ENCODE assay signal across 1 cellular context in the genomic region with DNA sequence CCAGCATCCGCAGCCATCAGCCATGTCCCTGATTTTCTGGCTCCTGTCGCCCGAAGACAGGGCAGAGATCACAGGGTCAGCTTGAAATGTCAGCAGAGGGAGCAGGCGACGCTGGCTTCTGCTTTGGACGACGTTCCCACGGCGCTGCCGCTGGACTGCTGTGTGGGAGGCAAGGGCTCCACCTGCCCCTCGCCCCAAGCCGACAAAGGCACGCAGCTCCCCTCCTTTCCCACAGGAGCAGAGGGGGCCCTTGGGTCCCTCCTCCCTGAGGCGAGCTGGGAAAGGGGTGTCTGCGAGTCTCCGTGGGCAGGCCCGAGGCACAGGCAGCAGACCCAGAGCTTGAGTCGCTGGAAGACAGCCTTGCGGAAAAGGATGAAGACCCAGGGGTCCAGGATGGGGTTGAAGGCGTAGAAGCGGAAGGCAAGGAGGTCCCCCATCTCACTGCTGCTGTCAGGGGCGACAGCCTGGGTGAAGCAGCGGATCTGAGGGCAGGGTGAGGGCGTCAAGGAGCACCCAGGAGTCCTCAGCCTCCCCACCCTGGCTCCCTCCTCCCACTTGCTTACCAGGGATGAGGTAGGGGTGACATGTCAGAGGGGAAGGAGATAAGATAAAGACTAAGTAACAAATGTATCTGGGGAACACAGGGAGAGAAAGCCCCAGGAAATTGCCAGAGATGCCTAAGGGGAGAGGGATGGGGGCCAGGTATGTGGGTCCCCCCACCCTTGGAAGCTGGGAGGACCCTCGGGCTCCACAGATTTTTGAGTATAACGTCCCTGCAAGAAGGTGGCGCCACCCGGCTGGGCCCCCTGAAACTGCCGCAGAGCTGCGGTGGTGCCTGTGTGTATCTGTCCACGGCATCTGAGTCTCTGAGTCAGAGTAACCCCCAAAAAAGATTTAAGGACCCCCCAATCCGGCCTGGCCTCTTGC.
TF ChIP-seq lines count a peak whose summit lies in the region.

No MANE protein-coding gene starts in this region.

TF ChIP-seq in HCT116, 20 proteins besides CTCF, POLR2A, EP300 and RAD21 (continued from another document):
- TF ChIP-seq, protein P1, sequence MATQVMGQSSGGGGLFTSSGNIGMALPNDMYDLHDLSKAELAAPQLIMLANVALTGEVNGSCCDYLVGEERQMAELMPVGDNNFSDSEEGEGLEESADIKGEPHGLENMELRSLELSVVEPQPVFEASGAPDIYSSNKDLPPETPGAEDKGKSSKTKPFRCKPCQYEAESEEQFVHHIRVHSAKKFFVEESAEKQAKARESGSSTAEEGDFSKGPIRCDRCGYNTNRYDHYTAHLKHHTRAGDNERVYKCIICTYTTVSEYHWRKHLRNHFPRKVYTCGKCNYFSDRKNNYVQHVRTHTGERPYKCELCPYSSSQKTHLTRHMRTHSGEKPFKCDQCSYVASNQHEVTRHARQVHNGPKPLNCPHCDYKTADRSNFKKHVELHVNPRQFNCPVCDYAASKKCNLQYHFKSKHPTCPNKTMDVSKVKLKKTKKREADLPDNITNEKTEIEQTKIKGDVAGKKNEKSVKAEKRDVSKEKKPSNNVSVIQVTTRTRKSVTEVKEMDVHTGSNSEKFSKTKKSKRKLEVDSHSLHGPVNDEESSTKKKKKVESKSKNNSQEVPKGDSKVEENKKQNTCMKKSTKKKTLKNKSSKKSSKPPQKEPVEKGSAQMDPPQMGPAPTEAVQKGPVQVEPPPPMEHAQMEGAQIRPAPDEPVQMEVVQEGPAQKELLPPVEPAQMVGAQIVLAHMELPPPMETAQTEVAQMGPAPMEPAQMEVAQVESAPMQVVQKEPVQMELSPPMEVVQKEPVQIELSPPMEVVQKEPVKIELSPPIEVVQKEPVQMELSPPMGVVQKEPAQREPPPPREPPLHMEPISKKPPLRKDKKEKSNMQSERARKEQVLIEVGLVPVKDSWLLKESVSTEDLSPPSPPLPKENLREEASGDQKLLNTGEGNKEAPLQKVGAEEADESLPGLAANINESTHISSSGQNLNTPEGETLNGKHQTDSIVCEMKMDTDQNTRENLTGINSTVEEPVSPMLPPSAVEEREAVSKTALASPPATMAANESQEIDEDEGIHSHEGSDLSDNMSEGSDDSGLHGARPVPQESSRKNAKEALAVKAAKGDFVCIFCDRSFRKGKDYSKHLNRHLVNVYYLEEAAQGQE (IDR thresholded peaks at IDR 0.05; ENCODE audit: low read depth): no peak
- TF ChIP-seq ELF1 (IDR thresholded peaks at IDR 0.05; ENCODE audit: borderline replicate concordance, low read depth) (no peak), CBX3 (IDR thresholded peaks at IDR 0.05; ENCODE audit: low read depth) (no peak), ZFX (IDR thresholded peaks at IDR 0.05) (no peak), JUND (IDR thresholded peaks at IDR 0.05) (no peak)
